ENCODE assay signal across 16 cellular contexts in the genomic region with DNA sequence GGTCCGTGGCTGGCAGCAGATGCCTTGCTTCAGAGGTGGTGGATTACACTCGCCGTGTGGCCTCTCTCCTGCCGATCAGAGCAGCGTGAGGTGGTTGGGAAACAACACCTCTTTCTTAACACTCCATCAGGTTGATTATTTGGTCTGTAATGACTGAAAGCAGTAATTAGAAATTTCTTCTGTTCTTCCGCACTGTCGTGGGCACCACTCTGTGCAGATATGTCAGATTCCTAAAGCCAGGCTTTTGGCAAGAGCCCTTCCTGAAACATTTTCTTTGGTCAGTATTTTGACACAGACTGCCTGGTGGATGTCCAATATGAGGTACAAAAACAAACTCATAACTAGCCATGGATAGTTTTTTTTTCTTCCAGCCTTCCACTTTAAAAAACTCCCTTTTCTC.
DNase-seq lines count a peak whose midpoint lies in the region; TF ChIP-seq lines count a peak whose summit lies in the region.
"Had no signal": no experiment of that assay in that cellular context is flagged by ENCODE, and none has a peak within 500 bp of the region (broad histone marks: within the 10 kb centered on the region; RNA-seq: fewer than 3 reads in every experiment).

No MANE protein-coding gene starts in this region.

- TF ChIP-seq CTCF in OCI-LY1 (IDR thresholded peaks at IDR 0.05; ENCODE audit: low read length), result no peak
- TF ChIP-seq CTCF in nephron progenitor cell (IDR thresholded peaks at IDR 0.05), result no peak
- TF ChIP-seq CTCF in esophagus muscularis mucosa (IDR thresholded peaks at IDR 0.05), result no peak

- no peaks in the 10 kb centered on the region for H3K9me3 Mint-ChIP-seq in nephron progenitor cell
- H3K9me3 Mint-ChIP-seq: CD8-positive, alpha-beta T cell had no signal

- H3K4me1 ChIP-seq in OCI-LY1 (ENCODE audit: insufficient read depth, low read length, severe bottlenecking), result peaks cover 28% of the 10 kb centered on the region
- peaks cover 16% of the 10 kb centered on the region for H3K4me1 ChIP-seq in thymus (ENCODE audit: control insufficient read depth, insufficient read depth, low read length)
- peaks cover 9 to 41% (median 27%) of the 10 kb centered on the region in 4 donors for H3K4me1 ChIP-seq in esophagus muscularis mucosa
- H3K4me1 ChIP-seq: Peyer's patch had no signal

- in situ Hi-C loops in G401 (cut with HindIII; ENCODE audit: low sequenced_read_pairs), result no loop called here

- H3K4me3 ChIP-seq in OCI-LY1 (ENCODE audit: low read depth, low read length, poor library complexity, severe bottlenecking) (no peak overlapping the region), thymus (ENCODE audit: low read length) (no peak overlapping the region), esophagus muscularis mucosa (no peak overlapping the region)
- H3K4me3 ChIP-seq: Peyer's patch had no signal

- H3K27me3 ChIP-seq in OCI-LY1 (ENCODE audit: insufficient read depth, low read length) (no peaks in the 10 kb centered on the region), thymus (ENCODE audit: control insufficient read depth, insufficient read depth) (no peaks in the 10 kb centered on the region), esophagus muscularis mucosa (no peaks in the 10 kb centered on the region)
- H3K27me3 ChIP-seq: Peyer's patch had no signal

- H3K27ac Mint-ChIP-seq in nephron progenitor cell, result peak overlapping the region; percentile 82
- H3K27ac Mint-ChIP-seq: CD8-positive, alpha-beta T cell had no signal

- H3K27ac ChIP-seq in OCI-LY1 (ENCODE audit: low read depth, low read length, poor library complexity, severe bottlenecking) (peak overlapping the region; percentile 79), thymus (ENCODE audit: low read depth) (peak overlapping the region; percentile 12), esophagus muscularis mucosa (replicated peaks in 1 of 4) (no peak overlapping the region)
- H3K27ac ChIP-seq: KMS-11, Peyer's patch had no signal

- no peaks in the 10 kb centered on the region for H3K36me3 ChIP-seq in OCI-LY1 (ENCODE audit: insufficient read depth, low read length)
- H3K36me3 ChIP-seq in thymus (ENCODE audit: control insufficient read depth, insufficient read depth), result peaks cover 6% of the 10 kb centered on the region
- peaks cover 25 to 85% (median 54%) of the 10 kb centered on the region in 4 donors for H3K36me3 ChIP-seq in esophagus muscularis mucosa

- no peak for TF ChIP-seq EP300 in esophagus muscularis mucosa (IDR thresholded peaks at IDR 0.05)

- H2AFZ ChIP-seq in OCI-LY1 (ENCODE audit: low read length), result no peak overlapping the region

- H3K4me2 ChIP-seq in OCI-LY1 (ENCODE audit: low read length), result no peak overlapping the region
- H3K4me2 ChIP-seq: KMS-11 had no signal

- intact Hi-C loops in esophagus muscularis mucosa (cut with DNase I), result no loop called here

- no peak overlapping the region for H3K9ac ChIP-seq in OCI-LY1 (ENCODE audit: low read length)
- H3K9ac ChIP-seq: KMS-11 had no signal

- H3K9me2 ChIP-seq in OCI-LY1 (ENCODE audit: low read depth, low read length), result no peaks in the 10 kb centered on the region

- H3F3A ChIP-seq in OCI-LY1 (ENCODE audit: insufficient read depth, low read length), result no peaks in the 10 kb centered on the region

- no peaks in the 10 kb centered on the region for H3K79me2 ChIP-seq in OCI-LY1 (ENCODE audit: insufficient read depth, low read length)

- DNase-seq in G401 (ENCODE audit: low spot score) (peak; percentile 66), nephron progenitor cell (no peak), amniotic stem cell (lab: John Stamatoyannopoulos, UW) (no peak), NCI-H187 (lab: John Stamatoyannopoulos, UW) (no peak), esophagus muscularis mucosa (ENCODE audit: extremely low spot score) (no peak)
- DNase-seq: AML-193; CD8-positive, alpha-beta T cell; GOT3; IMR-90; NCI-H1105; NCI-H226; NCI-H774; Peyer's patch had no signal

- H3K4me1 Mint-ChIP-seq in nephron progenitor cell, result peaks cover 30% of the 10 kb centered on the region

- peaks cover 12% of the 10 kb centered on the region for H3K36me3 Mint-ChIP-seq in nephron progenitor cell (ENCODE audit: low read depth)

- peaks cover 4% of the 10 kb centered on the region for H3K27me3 Mint-ChIP-seq in nephron progenitor cell (ENCODE audit: low read depth, poor library complexity)

- no peaks in the 10 kb centered on the region for H4K20me1 ChIP-seq in OCI-LY1 (ENCODE audit: insufficient read depth, low read length)

- TF ChIP-seq POLR2A in esophagus muscularis mucosa (IDR thresholded peaks at IDR 0.05; ENCODE audit: low read depth), result no peak

- no peaks in the 10 kb centered on the region for H3K9me3 ChIP-seq in OCI-LY1 (ENCODE audit: low read length)
- H3K9me3 ChIP-seq in thymus (ENCODE audit: control insufficient read depth), result no peaks in the 10 kb centered on the region
- no peaks in the 10 kb centered on the region for H3K9me3 ChIP-seq in esophagus muscularis mucosa
- H3K9me3 ChIP-seq: Peyer's patch had no signal

- WGBS in thymus, result 97% methylated on average over 7 of the region's 7 CpGs
- 93% methylated on average over 6 of the region's 7 CpGs for WGBS in esophagus muscularis mucosa

- H3K4me3 Mint-ChIP-seq in nephron progenitor cell, result no peak overlapping the region
- H3K4me3 Mint-ChIP-seq: CD8-positive, alpha-beta T cell had no signal

Comparison
In these comparisons a context has a peak if more than half of its experiments do, and no peak if none do; other contexts are left out.
1. H3K27ac ChIP-seq: peak in OCI-LY1 (single experiment) and thymus (single experiment); none in esophagus muscularis mucosa (0 of 4).